ENCODE assay signal across 22 cellular contexts in genomic region chr7:100577103-100577502, GRCh38. TPM values are rescaled to one million over a fixed set of nuclear protein-coding genes. Genes with fewer than 3 reads are reported as not detected.
DNase-seq lines count a peak whose midpoint lies in the region; ATAC-seq, FAIRE-seq and TF ChIP-seq lines count a peak whose summit lies in the region.
"Had no signal": no experiment of that assay in that cellular context is flagged by ENCODE, and none has a peak within 500 bp of the region (broad histone marks: within the 10 kb centered on the region; RNA-seq: fewer than 3 reads in every experiment).

No MANE protein-coding gene starts in this region.

- H3K23ac ChIP-seq in H9 (ENCODE audit: insufficient read length, low read depth, low read length) = no peak overlapping the region

- no peaks in the 10 kb centered on the region for H3K23me2 ChIP-seq in H9 (ENCODE audit: insufficient read length, low read depth, low read length, poor library complexity, severe bottlenecking)

- H3K27me3 Mint-ChIP-seq in H9 (ENCODE audit: low read depth) = no peaks in the 10 kb centered on the region
- H3K27me3 Mint-ChIP-seq: CD4-positive, alpha-beta memory T cell had no signal

- H2AFZ ChIP-seq in H9 (ENCODE audit: low read length) (no peak overlapping the region), K562 (ENCODE audit: low read depth, low read length) (no peak overlapping the region)
- H2AFZ ChIP-seq: GM23338 had no signal

- CTCF ChIA-PET in K562 (lab: Yijun Ruan, JAX; ENCODE audit: low intra/inter-chr PET ratio) = no interaction called here

- no peaks in the 10 kb centered on the region for H3K79me1 ChIP-seq in H9 (ENCODE audit: insufficient read depth, low read depth, low read length, poor library complexity, severe bottlenecking)

- H3K18ac ChIP-seq in H9 (ENCODE audit: insufficient read length, low read depth, low read length) = no peak overlapping the region

- no peak overlapping the region for H2BK20ac ChIP-seq in H9 (ENCODE audit: low read depth, low read length, poor library complexity, severe bottlenecking)

- POLR2A ChIA-PET in K562 (lab: Yijun Ruan, JAX) = interaction anchor here (0.8 to 3.6 kb wide), 4 partner anchors 9 to 103 kb away, joined by 3 to 27 read pairs (median 4); partner anchors contain the start of genes FBXO24, LRCH4 and PCOLCE

- BruUV-seq in K562 (replicated peaks; lab: Mats Ljungman, UMichigan) = no TSS peak

- H3T11ph ChIP-seq in H9 (ENCODE audit: low read length) = no peak overlapping the region

- H4K20me1 ChIP-seq in H9 (ENCODE audit: control insufficient read depth, insufficient read depth, insufficient read length) (no peaks in the 10 kb centered on the region), K562 (replicated peaks; ENCODE audit: control insufficient read depth, insufficient read depth, low read length) (no peaks in the 10 kb centered on the region; the same call in 1 of the 2 replicates)

- H3K9ac ChIP-seq in H9 (ENCODE audit: extremely low read depth, insufficient read length, low read length) (no peak overlapping the region), K562 (ENCODE audit: insufficient read depth in 1 of 2, low read depth in 2 of 2, low read length in 2 of 2) (peak overlapping the region in 1 of 2 experiments; percentile 66; a peak in 1 of 4 replicates)
- H3K9ac ChIP-seq: BLaER1 had no signal

- in situ Hi-C loops in K562 (cut with MboI) = no loop called here

- no peak overlapping the region for H3K27ac Mint-ChIP-seq in H9
- H3K27ac Mint-ChIP-seq: GM23338, HFFc6 had no signal

- H3K27ac ChIP-seq in H9 (ENCODE audit: insufficient read length, low read depth, low read length) (no peak overlapping the region), K562 (ENCODE audit: extremely low read depth, low read depth, low read length) (no peak overlapping the region), sigmoid colon (no peak overlapping the region)
- H3K27ac ChIP-seq: BLaER1 had no signal

- H3K36me3 ChIP-seq in K562 (ENCODE audit: control insufficient read depth, insufficient read depth, low read length) = peaks cover 83% of the 10 kb centered on the region
- H3K36me3 ChIP-seq in sigmoid colon = peaks cover 46 to 86% (median 71%) of the 10 kb centered on the region in 4 donors

- H3K4ac ChIP-seq in H9 (ENCODE audit: low read depth, low read length) = no peak overlapping the region

- FAIRE-seq in K562 (lab: Jason Lieb, UNC) = no peak
- FAIRE-seq: GM12892, GM18507, H54, HTR-8/SVneo had no signal

- no peaks in the 10 kb centered on the region for H3K9me1 ChIP-seq in K562 (ENCODE audit: control insufficient read depth, insufficient read depth, low read length)

- H3K27me3 ChIP-seq in H9 (ENCODE audit: insufficient read depth, low read length) (no peaks in the 10 kb centered on the region), K562 (ENCODE audit: control insufficient read depth in 2 of 2, insufficient read depth in 2 of 2, low read length in 2 of 2) (no peaks in the 10 kb centered on the region), sigmoid colon (peaks cover 0 to 31% (median 0%) of the 10 kb centered on the region in 3 donors)
- H3K27me3 ChIP-seq: BLaER1 had no signal

- no peaks in the 10 kb centered on the region for H3K79me2 ChIP-seq in H9 (ENCODE audit: insufficient read depth, low read length)
- H3K79me2 ChIP-seq in K562 (ENCODE audit: control insufficient read depth, insufficient read depth, low read length) = no peaks in the 10 kb centered on the region

- no peak overlapping the region for H4K8ac ChIP-seq in H9 (replicated peaks; ENCODE audit: insufficient read length, low read depth, low read length)

- H2BK15ac ChIP-seq in H9 (ENCODE audit: low read depth, low read length) = no peak overlapping the region

- no peaks in the 10 kb centered on the region for H3K9me3 Mint-ChIP-seq in H9
- H3K9me3 Mint-ChIP-seq: CD4-positive, alpha-beta memory T cell; GM23338; HFFc6 had no signal

- H4K5ac ChIP-seq in H9 (ENCODE audit: insufficient read length, low read depth, low read length) = no peak overlapping the region

- H3K36me3 Mint-ChIP-seq in H9 (ENCODE audit: insufficient read depth in 1 of 3, low read depth in 3 of 3) = peaks cover 13 to 30% (median 23%) of the 10 kb centered on the region in 3 experiments; a peak in 6 of 7 replicates

- H3K14ac ChIP-seq in H9 (ENCODE audit: insufficient read depth, low read length) = no peak overlapping the region

- no CpG with 5 or more reads among the region's 24 CpGs for WGBS in H9 (ENCODE audit: extremely low coverage, insufficient read length, low lambda C conversion rate)
- 97% methylated on average over 16 of the region's 24 CpGs for WGBS in K562 (ENCODE audit: insufficient coverage, low coverage, missing lambda C conversion rate)
- WGBS in sigmoid colon, 2 donors = 95% methylated on average over 24 of the region's 24 CpGs

- no peak for ATAC-seq in K562
- ATAC-seq: GM23338, HCT116 had no signal

- H3K4me3 ChIP-seq in K562 (no peak overlapping the region), sigmoid colon (no peak overlapping the region)
- H3K4me3 ChIP-seq: BLaER1, GM23338 had no signal

- no peak overlapping the region for H3K4me3 Mint-ChIP-seq in H9
- H3K4me3 Mint-ChIP-seq: CD14-positive monocyte, GM23338, HFFc6 had no signal

- no peak overlapping the region for H2BK120ac ChIP-seq in H9 (ENCODE audit: low read depth, low read length, poor library complexity, severe bottlenecking)

- H2BK5ac ChIP-seq in H9 (ENCODE audit: insufficient read length, low read length) = no peak overlapping the region

- peaks cover 4 to 5% of the 10 kb centered on the region in 2 experiments for H3K4me1 Mint-ChIP-seq in H9

- no peak overlapping the region for H2AK5ac ChIP-seq in H9 (ENCODE audit: insufficient read length, low read length)

- DNase-seq in activated effector memory CD4-positive, alpha-beta T cell treated with anti-CD3 and anti-CD28 coated beads, Interleukin-2, amount 50 U/mL, for 16 hours = peak; percentile 58
- no peak for DNase-seq in activated effector memory CD4-positive, alpha-beta T cell treated with Interleukin-2 at 50 U/mL for 16 hours
- DNase-seq in H9 = peak; percentile 22
- no peak for DNase-seq in K562 (ENCODE audit: extremely low read depth in 1 of 4, low spot score in 3 of 4)
- DNase-seq in sigmoid colon = peak; percentile 54
- no peak for DNase-seq in UCSD-AML1 (lab: John Stamatoyannopoulos, UW; ENCODE audit: unreplicated experiment)
- DNase-seq in activated T-cell treated with anti-CD3 and anti-CD28 coated beads, Interleukin-2, amount 50 U/mL, for 1 hour = no peak
- DNase-seq: 8988T; CD4-positive, alpha-beta memory T cell; DMS153; DMS79; GDM1; HFFc6 had no signal

- no peak for TF ChIP-seq EP300 in K562 (IDR thresholded peaks at IDR 0.05; ENCODE audit: low read length)
- no peak for TF ChIP-seq EP300 in sigmoid colon (IDR thresholded peaks at IDR 0.05)

- TF ChIP-seq POLR2A in K562 (conservative IDR thresholded peaks at IDR 0.05) (no peak), sigmoid colon (IDR thresholded peaks at IDR 0.05) (no peak)

- no peaks in the 10 kb centered on the region; the same call in 1 of the 2 replicates for H3K4me1 ChIP-seq in H9 (ENCODE audit: insufficient read depth, low read length)
- H3K4me1 ChIP-seq in K562 (replicated peaks in 1 of 2; ENCODE audit: control insufficient read depth in 2 of 2, insufficient read depth in 2 of 2, low read length in 2 of 2) = peaks cover 0 to 67% of the 10 kb centered on the region in 2 experiments; a peak in 3 of 5 replicates
- H3K4me1 ChIP-seq in sigmoid colon = no peaks in the 10 kb centered on the region

- H3K9me3 ChIP-seq in H9 (ENCODE audit: control insufficient read depth, low read depth, low read length) = no peaks in the 10 kb centered on the region
- H3K9me3 ChIP-seq in K562 (replicated peaks; ENCODE audit: control insufficient read depth, insufficient read depth, low read depth, low read length) = no peaks in the 10 kb centered on the region
- H3K9me3 ChIP-seq in sigmoid colon = no peaks in the 10 kb centered on the region
- H3K9me3 ChIP-seq: BLaER1 had no signal

- H4K91ac ChIP-seq in H9 (ENCODE audit: insufficient read length, low read depth, low read length) = no peak overlapping the region

- no peak overlapping the region for H2BK12ac ChIP-seq in H9 (ENCODE audit: insufficient read length, low read depth, low read length)

- intact Hi-C loops in K562 (cut with micrococcal nuclease) = no loop called here
- intact Hi-C loops in sigmoid colon (cut with DNase I) = no loop called here

- H3K4me2 ChIP-seq in H9 (ENCODE audit: insufficient read depth, insufficient read length, low read length) (no peak overlapping the region), K562 (ENCODE audit: insufficient read depth, low read length) (no peak overlapping the region)
- H3K4me2 ChIP-seq: BLaER1, GM23338 had no signal

- no peak overlapping the region for H3K56ac ChIP-seq in H9 (ENCODE audit: insufficient read length, low read depth, low read length)

- TF ChIP-seq CTCF in H9 (conservative IDR thresholded peaks at IDR 0.05) (no peak), K562 (IDR thresholded peaks at IDR 0.05 in 2 of 3, conservative IDR thresholded peaks at IDR 0.05 in 1 of 3; ENCODE audit: insufficient read depth in 2 of 3, low read depth in 1 of 3, low read length in 3 of 3) (no peak), sigmoid colon (IDR thresholded peaks at IDR 0.05) (no peak)

- TF ChIP-seq RAD21 in K562 (CRISPR knock-in tag; conservative IDR thresholded peaks at IDR 0.05 in 1 of 2, IDR thresholded peaks at IDR 0.05 in 1 of 2) = no peak

RNA-seq across cellular contexts. Expression of gene SAP25, which starts 3.4 kb away (rescaled TPM):
- 4.2 and 5.1 TPM in 2 replicates for total RNA-seq in H9 (2021)
- 7.1 and 11.6 TPM in 2 replicates for total RNA-seq in K562 (2011; cell fraction: chromatin; rRNA removed; ENCODE audit: low replicate concordance)
- total RNA-seq in K562 (2011; cell fraction: nucleolus; rRNA removed) = 13.0 and 18.8 TPM in 2 replicates
- total RNA-seq in K562 (2011; cell fraction: nucleoplasm; rRNA removed) = 5.2 and 5.7 TPM in 2 replicates
- total RNA-seq in K562 (2014; rRNA removed) = 1.3 and 1.8 TPM in 2 replicates
- 0.48 TPM in 1 of 2 replicates, not detected in the other for total RNA-seq in K562 (2014; rRNA removed; fragmentation: Illumina TruSeq; extraction: Trizol)
- 1.1 TPM in 2 replicates for total RNA-seq in K562 (2015; rRNA removed; fragmentation: Illumina TruSeq; extraction: Trizol)
- total RNA-seq in K562 (2021) = 3.2 and 5.3 TPM in 2 replicates
- 0.42 and 2.1 TPM in 2 replicates for polyA plus RNA-seq in K562 (2011; rRNA removed)
- 0.96 and 3.5 TPM in 2 replicates for polyA plus RNA-seq in K562 (2011; cell fraction: cytosol; rRNA removed)
- polyA plus RNA-seq in K562 (2011; cell fraction: nucleus; rRNA removed) = 11.2 and 27.2 TPM in 2 replicates
- polyA plus RNA-seq in K562 (2012) = 4.8 and 12.8 TPM in 2 replicates
- 0.48 and 2.8 TPM in 2 replicates for polyA plus RNA-seq in K562 (2014; fragmentation: Illumina TruSeq; extraction: Trizol)
- polyA plus RNA-seq in K562 (2014; fragmentation: Nextera tagmentation; extraction: Ambion mirVana) = under 1 TPM; 0.13 to 0.14 TPM
- polyA plus RNA-seq in K562 (2014; rRNA removed) = 4.2 and 8.1 TPM in 2 replicates
- not detected in 2 replicates for polyA minus RNA-seq in K562 (2011; rRNA and poly(A)+ RNA removed)
- polyA minus RNA-seq in K562 (2011; cell fraction: cytosol; rRNA and poly(A)+ RNA removed) = not detected in 2 replicates
- 2.0 and 3.4 TPM in 2 replicates for polyA minus RNA-seq in K562 (2011; cell fraction: nucleus; rRNA and poly(A)+ RNA removed)
- total RNA-seq in sigmoid colon = 1 to 10 TPM in 2 of 4 donors, under 1 TPM in 1, not detected in 1; 0.71 to 2.5 (median 1.9) TPM
- polyA plus RNA-seq in sigmoid colon = 1 to 10 TPM in 1 of 3 donors, not detected in 2; 7.2 TPM
- polyA plus RNA-seq: AG04450, CD14-positive monocyte had no signal

RNA-seq across cellular contexts. Expression of gene LRCH4, which starts 8.8 kb away (rescaled TPM):
- total RNA-seq in H9 (2021) (36.8 and 39.1 TPM in 2 replicates), K562 (2014; rRNA removed) (15.0 and 33.7 TPM in 2 replicates), K562 (2014; rRNA removed; fragmentation: Illumina TruSeq; extraction: Trizol) (3.3 and 6.0 TPM in 2 replicates), K562 (2015; rRNA removed; fragmentation: Illumina TruSeq; extraction: Trizol) (15.0 and 17.2 TPM in 2 replicates), K562 (2021) (56.0 and 63.3 TPM in 2 replicates), sigmoid colon (10 to 100 TPM; 28.9 to 74.5 (median 42.9) TPM)
- 117 and 377 TPM in 2 replicates for total RNA-seq in K562 (2011; cell fraction: chromatin; rRNA removed; ENCODE audit: low replicate concordance)
- total RNA-seq in K562 (2011; cell fraction: nucleolus; rRNA removed) = 224 and 228 TPM in 2 replicates
- 133 and 136 TPM in 2 replicates for total RNA-seq in K562 (2011; cell fraction: nucleoplasm; rRNA removed)
- polyA plus RNA-seq in K562 (2011; rRNA removed) (9.0 and 22.2 TPM in 2 replicates), K562 (2014; fragmentation: Illumina TruSeq; extraction: Trizol) (15.7 and 28.6 TPM in 2 replicates), K562 (2014; fragmentation: Nextera tagmentation; extraction: Ambion mirVana) (under 1 TPM; 0.06 to 0.25 TPM), K562 (2014; rRNA removed) (41.0 and 53.0 TPM in 2 replicates), sigmoid colon (10 to 100 TPM; 28.2 to 92.3 (median 40.7) TPM)
- polyA plus RNA-seq in K562 (2011; cell fraction: cytosol; rRNA removed) = 8.5 and 16.9 TPM in 2 replicates
- polyA plus RNA-seq in K562 (2011; cell fraction: nucleus; rRNA removed) = 184 and 234 TPM in 2 replicates
- 28.5 and 77.6 TPM in 2 replicates for polyA plus RNA-seq in K562 (2012)
- 7.4 and 7.6 TPM in 2 replicates for polyA minus RNA-seq in K562 (2011; rRNA and poly(A)+ RNA removed)
- 25.4 and 28.8 TPM in 2 replicates for polyA minus RNA-seq in K562 (2011; cell fraction: cytosol; rRNA and poly(A)+ RNA removed)
- polyA minus RNA-seq in K562 (2011; cell fraction: nucleus; rRNA and poly(A)+ RNA removed) = 61.5 and 71.8 TPM in 2 replicates

RNA-seq across cellular contexts. Expression of gene FBXO24, which starts 9.0 kb away (rescaled TPM):
- total RNA-seq in H9 (2021) = 0.85 and 1.3 TPM in 2 replicates
- 1.5 and 2.7 TPM in 2 replicates for total RNA-seq in K562 (2011; cell fraction: chromatin; rRNA removed; ENCODE audit: low replicate concordance)
- 1.6 and 2.0 TPM in 2 replicates for total RNA-seq in K562 (2011; cell fraction: nucleolus; rRNA removed)
- 1.1 and 2.1 TPM in 2 replicates for total RNA-seq in K562 (2011; cell fraction: nucleoplasm; rRNA removed)
- total RNA-seq in K562 (2014; rRNA removed) = 0.50 and 1.4 TPM in 2 replicates
- 0.10 and 0.33 TPM in 2 replicates for total RNA-seq in K562 (2014; rRNA removed; fragmentation: Illumina TruSeq; extraction: Trizol)
- 0.49 and 0.51 TPM in 2 replicates for total RNA-seq in K562 (2015; rRNA removed; fragmentation: Illumina TruSeq; extraction: Trizol)
- 0.94 and 0.95 TPM in 2 replicates for total RNA-seq in K562 (2021)
- polyA plus RNA-seq in K562 (2011; rRNA removed) = 0.50 and 0.57 TPM in 2 replicates
- 0.86 and 1.00 TPM in 2 replicates for polyA plus RNA-seq in K562 (2011; cell fraction: cytosol; rRNA removed)
- polyA plus RNA-seq in K562 (2011; cell fraction: nucleus; rRNA removed) = 2.1 and 3.5 TPM in 2 replicates
- 0.52 and 1.0 TPM in 2 replicates for polyA plus RNA-seq in K562 (2012)
- 0.42 and 0.80 TPM in 2 replicates for polyA plus RNA-seq in K562 (2014; fragmentation: Illumina TruSeq; extraction: Trizol)
- under 1 TPM; 0.17 to 0.27 TPM for polyA plus RNA-seq in K562 (2014; fragmentation: Nextera tagmentation; extraction: Ambion mirVana)
- 0.73 and 1.3 TPM in 2 replicates for polyA plus RNA-seq in K562 (2014; rRNA removed)
- 0.51 and 0.84 TPM in 2 replicates for polyA minus RNA-seq in K562 (2011; rRNA and poly(A)+ RNA removed)
- 0.67 TPM in 1 of 2 replicates, not detected in the other for polyA minus RNA-seq in K562 (2011; cell fraction: cytosol; rRNA and poly(A)+ RNA removed)
- polyA minus RNA-seq in K562 (2011; cell fraction: nucleus; rRNA and poly(A)+ RNA removed) = 0.67 and 0.78 TPM in 2 replicates
- total RNA-seq in sigmoid colon = 1 to 10 TPM in 1 of 4 donors, under 1 TPM in 2, not detected in 1; 0.27 to 2.8 (median 0.71) TPM
- polyA plus RNA-seq in sigmoid colon = 1 to 10 TPM in 1 of 3 donors, under 1 TPM in 2; 0.46 to 1.2 (median 0.95) TPM

RNA-seq across cellular contexts. Expression of gene PCOLCE, which starts 25.1 kb away (rescaled TPM):
- 25.8 and 26.1 TPM in 2 replicates for total RNA-seq in H9 (2021)
- total RNA-seq in K562 (2011; cell fraction: chromatin; rRNA removed; ENCODE audit: low replicate concordance) = 11.5 and 28.7 TPM in 2 replicates
- total RNA-seq in K562 (2011; cell fraction: nucleolus; rRNA removed) = 29.5 and 34.2 TPM in 2 replicates
- total RNA-seq in K562 (2011; cell fraction: nucleoplasm; rRNA removed) = 23.0 and 24.9 TPM in 2 replicates
- 13.5 and 14.1 TPM in 2 replicates for total RNA-seq in K562 (2014; rRNA removed)
- total RNA-seq in K562 (2014; rRNA removed; fragmentation: Illumina TruSeq; extraction: Trizol) = 3.8 and 4.5 TPM in 2 replicates
- total RNA-seq in K562 (2015; rRNA removed; fragmentation: Illumina TruSeq; extraction: Trizol) = 8.9 and 10.0 TPM in 2 replicates
- total RNA-seq in K562 (2021) = 32.4 and 33.9 TPM in 2 replicates
- polyA plus RNA-seq in K562 (2011; rRNA removed) = 5.0 and 11.8 TPM in 2 replicates
- polyA plus RNA-seq in K562 (2011; cell fraction: cytosol; rRNA removed) = 9.0 and 11.0 TPM in 2 replicates
- polyA plus RNA-seq in K562 (2011; cell fraction: nucleus; rRNA removed) = 59.3 and 94.1 TPM in 2 replicates
- polyA plus RNA-seq in K562 (2012) = 21.8 and 34.6 TPM in 2 replicates
- 30.4 and 31.8 TPM in 2 replicates for polyA plus RNA-seq in K562 (2014; fragmentation: Illumina TruSeq; extraction: Trizol)
- polyA plus RNA-seq in K562 (2014; fragmentation: Nextera tagmentation; extraction: Ambion mirVana) = 1 to 10 TPM; 5.2 to 5.4 TPM
- 28.0 and 28.6 TPM in 2 replicates for polyA plus RNA-seq in K562 (2014; rRNA removed)
- 1.6 and 2.0 TPM in 2 replicates for polyA minus RNA-seq in K562 (2011; rRNA and poly(A)+ RNA removed)
- 5.7 and 10.1 TPM in 2 replicates for polyA minus RNA-seq in K562 (2011; cell fraction: cytosol; rRNA and poly(A)+ RNA removed)
- polyA minus RNA-seq in K562 (2011; cell fraction: nucleus; rRNA and poly(A)+ RNA removed) = 7.3 and 10.7 TPM in 2 replicates
- 10 to 100 TPM; 14.3 to 76.4 (median 21.4) TPM for total RNA-seq in sigmoid colon
- polyA plus RNA-seq in sigmoid colon = 10 to 100 TPM in 2 of 3 donors, 1 to 10 TPM in 1; 2.3 to 36.7 (median 10.8) TPM

RNA-seq across cellular contexts. Expression of gene MOSPD3, which starts 35.2 kb away (rescaled TPM):
- total RNA-seq in H9 (2021) (16.7 and 17.5 TPM in 2 replicates), K562 (2014; rRNA removed) (7.3 and 18.3 TPM in 2 replicates), K562 (2014; rRNA removed; fragmentation: Illumina TruSeq; extraction: Trizol) (3.4 and 4.3 TPM in 2 replicates), K562 (2015; rRNA removed; fragmentation: Illumina TruSeq; extraction: Trizol) (5.8 and 6.9 TPM in 2 replicates), K562 (2021) (29.0 and 32.1 TPM in 2 replicates), sigmoid colon (10 to 100 TPM in 3 of 4 donors, 1 to 10 TPM in 1; 8.0 to 16.4 (median 12.0) TPM)
- 7.4 and 17.6 TPM in 2 replicates for total RNA-seq in K562 (2011; cell fraction: chromatin; rRNA removed; ENCODE audit: low replicate concordance)
- total RNA-seq in K562 (2011; cell fraction: nucleolus; rRNA removed) = 17.5 and 20.3 TPM in 2 replicates
- total RNA-seq in K562 (2011; cell fraction: nucleoplasm; rRNA removed) = 13.9 and 15.0 TPM in 2 replicates
- polyA plus RNA-seq in K562 (2011; rRNA removed) (9.1 and 18.6 TPM in 2 replicates), K562 (2014; fragmentation: Illumina TruSeq; extraction: Trizol) (15.3 and 27.4 TPM in 2 replicates), K562 (2014; fragmentation: Nextera tagmentation; extraction: Ambion mirVana) (1 to 10 TPM; 1.4 to 2.6 TPM), K562 (2014; rRNA removed) (14.1 and 15.0 TPM in 2 replicates), sigmoid colon (10 to 100 TPM; 18.0 to 19.2 (median 18.7) TPM)
- 8.8 and 23.5 TPM in 2 replicates for polyA plus RNA-seq in K562 (2011; cell fraction: cytosol; rRNA removed)
- polyA plus RNA-seq in K562 (2011; cell fraction: nucleus; rRNA removed) = 23.6 and 37.0 TPM in 2 replicates
- 26.6 and 27.6 TPM in 2 replicates for polyA plus RNA-seq in K562 (2012)
- 2.5 and 3.4 TPM in 2 replicates for polyA minus RNA-seq in K562 (2011; rRNA and poly(A)+ RNA removed)
- 5.8 and 6.3 TPM in 2 replicates for polyA minus RNA-seq in K562 (2011; cell fraction: cytosol; rRNA and poly(A)+ RNA removed)
- 8.1 and 8.6 TPM in 2 replicates for polyA minus RNA-seq in K562 (2011; cell fraction: nucleus; rRNA and poly(A)+ RNA removed)

Comparison
In these comparisons a context has a peak if more than half of its experiments do, and no peak if none do; other contexts are left out.
1. DNase-seq: peak in activated effector memory CD4-positive, alpha-beta T cell treated with anti-CD3 and anti-CD28 coated beads, Interleukin-2, amount 50 U/mL, for 16 hours (single experiment), H9 (single experiment) and sigmoid colon (single experiment); none in activated effector memory CD4-positive, alpha-beta T cell treated with Interleukin-2 at 50 U/mL for 16 hours (single experiment), K562 (0 of 4), UCSD-AML1 (single experiment) and activated T-cell treated with anti-CD3 and anti-CD28 coated beads, Interleukin-2, amount 50 U/mL, for 1 hour (single experiment).